In the genomic region with DNA sequence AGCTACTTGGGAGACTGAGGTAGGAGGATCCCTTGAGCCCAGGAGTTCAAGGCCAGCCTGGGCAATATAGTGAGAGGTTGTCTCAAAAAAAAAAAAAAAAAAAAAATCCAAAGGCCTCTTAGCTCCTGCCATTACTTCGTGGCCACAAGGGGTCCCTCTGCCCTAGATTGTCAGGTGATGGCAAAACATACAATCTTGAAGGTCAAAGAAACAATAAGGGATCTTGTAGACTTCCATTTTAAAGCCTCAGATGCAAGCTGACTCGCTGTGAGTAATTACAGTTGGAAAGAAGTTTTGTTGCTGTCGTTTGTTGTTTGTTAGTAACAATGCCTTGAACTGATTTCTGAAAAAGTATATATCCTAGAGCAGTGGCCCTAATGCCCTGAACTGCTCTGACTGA, we compare ENCODE assay signal across 8 cellular contexts. TPM values are rescaled to one million over a fixed set of nuclear protein-coding genes. Genes with fewer than 3 reads are reported as not detected.
DNase-seq lines count a peak whose midpoint lies in the region; ATAC-seq, FAIRE-seq and TF ChIP-seq lines count a peak whose summit lies in the region.

No MANE protein-coding gene starts in this region.

- FAIRE-seq in bronchial epithelial cell (lab: Jason Lieb, UNC) = no peak

- TF ChIP-seq CTCF in GM06990 (IDR thresholded peaks at IDR 0.05; ENCODE audit: insufficient read depth, low read length, poor library complexity, severe bottlenecking) (peak; percentile 69), bronchial epithelial cell (IDR thresholded peaks at IDR 0.05; ENCODE audit: insufficient read depth, low read length, severe bottlenecking) (peak; percentile 25), neural crest cell (conservative IDR thresholded peaks at IDR 0.05) (peak; percentile 37), vagina (IDR thresholded peaks at IDR 0.05) (no peak), uterus (IDR thresholded peaks at IDR 0.05) (no peak)

- no peaks in the 10 kb centered on the region for H3K4me1 Mint-ChIP-seq in neural crest cell

- no peak overlapping the region for H3K4me3 Mint-ChIP-seq in neural crest cell

- CTCF ChIA-PET in HEK293T (lab: Yijun Ruan, JAX) = interaction anchor here (0.6 to 1.3 kb wide), 5 partner anchors 33 to 308 kb away, joined by 3 to 7 read pairs (median 4); no protein-coding TSS in a partner anchor

- H3K9me3 Mint-ChIP-seq in neural crest cell = no peaks in the 10 kb centered on the region

- H3K27ac ChIP-seq in vagina (no peak overlapping the region), uterus (no peak overlapping the region)

- H3K4me3 ChIP-seq in GM06990 (replicated peaks; ENCODE audit: low read depth, low read length) = no peak overlapping the region
- no peak overlapping the region for H3K4me3 ChIP-seq in bronchial epithelial cell (ENCODE audit: low read depth, low read length)
- no peak overlapping the region for H3K4me3 ChIP-seq in vagina
- no peak overlapping the region for H3K4me3 ChIP-seq in uterus

- intact Hi-C loops in vagina (cut with DNase I) (no loop called here), uterus (cut with DNase I; ENCODE audit: low total_unique reads) (no loop called here)

- H3K27me3 ChIP-seq in GM06990 (replicated peaks; ENCODE audit: control insufficient read depth, insufficient read depth, low read length) = no peaks in the 10 kb centered on the region
- H3K27me3 ChIP-seq in bronchial epithelial cell (ENCODE audit: control insufficient read depth, insufficient read depth, low read length) = no peaks in the 10 kb centered on the region
- H3K27me3 ChIP-seq in vagina = no peaks in the 10 kb centered on the region
- H3K27me3 ChIP-seq in uterus = no peaks in the 10 kb centered on the region

- no peak overlapping the region for H3K27ac Mint-ChIP-seq in neural crest cell (ENCODE audit: unreplicated experiment)

- H3K9me3 ChIP-seq in vagina (no peaks in the 10 kb centered on the region), uterus (no peaks in the 10 kb centered on the region)

- no peaks in the 10 kb centered on the region for H3K27me3 Mint-ChIP-seq in neural crest cell (ENCODE audit: low read depth)

- peak; percentile 50; the same call in 2 of the 3 replicates for ATAC-seq in SK-N-SH treated with all-trans-retinoic acid at 6 μM for 48 hours

- TF ChIP-seq POLR2A in vagina (IDR thresholded peaks at IDR 0.05) (no peak), uterus (IDR thresholded peaks at IDR 0.05) (no peak)

- H3K36me3 ChIP-seq in GM06990 (ENCODE audit: control insufficient read depth, insufficient read depth, low read length) (no peaks in the 10 kb centered on the region), bronchial epithelial cell (ENCODE audit: control insufficient read depth, insufficient read depth, low read length) (no peaks in the 10 kb centered on the region), vagina (no peaks in the 10 kb centered on the region), uterus (no peaks in the 10 kb centered on the region)

- no peak for DNase-seq in GM06990 (ENCODE audit: extremely low read depth, insufficient read length)
- peak; percentile 48 for DNase-seq in HEK293T (ENCODE audit: extremely low spot score)
- peak; percentile 66 for DNase-seq in bronchial epithelial cell (ENCODE audit: low read depth)
- no peak for DNase-seq in neural crest cell (ENCODE audit: low read depth, low spot score)
- no peak for DNase-seq in vagina (ENCODE audit: extremely low spot score in 2 of 2)
- DNase-seq in DMS79 (lab: John Stamatoyannopoulos, UW) = no peak
- DNase-seq in uterus = no peak

- no peaks in the 10 kb centered on the region for H3K4me1 ChIP-seq in vagina
- no peaks in the 10 kb centered on the region for H3K4me1 ChIP-seq in uterus

- H3K36me3 Mint-ChIP-seq in neural crest cell (ENCODE audit: low read depth) = peaks cover 3% of the 10 kb centered on the region

- POLR2A ChIA-PET in HEK293T (lab: Yijun Ruan, JAX) = no interaction called here

TF ChIP-seq in HEK293T, 16 proteins besides CTCF, POLR2A, EP300 and RAD21:
- TF ChIP-seq ZNF384 (IDR thresholded peaks at IDR 0.05) = peak; percentile 97
- no peak for TF ChIP-seq SP1 (IDR thresholded peaks at IDR 0.05)

TF ChIP-seq in SK-N-SH treated with all-trans-retinoic acid at 6 μM for 48 hours, 23 proteins besides CTCF, POLR2A, EP300 and RAD21:
- no peak for TF ChIP-seq TOX (CRISPR knock-in tag; IDR thresholded peaks at IDR 0.05; ENCODE audit: borderline replicate concordance)
- TF ChIP-seq ZFP3 (CRISPR knock-in tag; IDR thresholded peaks at IDR 0.05) = no peak
- TF ChIP-seq RARB (CRISPR knock-in tag; IDR thresholded peaks at IDR 0.05) = no peak

RNA-seq across cellular contexts. Expression of gene PLCL2, which starts 55.9 kb away (rescaled TPM):
- total RNA-seq in bronchial epithelial cell (1.4 and 1.6 TPM in 2 replicates), neural crest cell (9.4 and 10.5 TPM in 2 replicates), vagina (5.6 TPM), uterus (10 to 100 TPM in 3 of 4 donors, 1 to 10 TPM in 1; 9.7 to 63.0 (median 19.5) TPM)

Comparison
In these comparisons a context has a peak if more than half of its experiments do, and no peak if none do; other contexts are left out.
1. DNase-seq: peak in HEK293T (single experiment) and bronchial epithelial cell (single experiment); none in GM06990 (single experiment), neural crest cell (single experiment), vagina (0 of 2), DMS79 (single experiment) and uterus (0 of 2).
2. CTCF ChIP-seq: peak in GM06990 (single experiment), bronchial epithelial cell (single experiment) and neural crest cell (single experiment); none in vagina (0 of 3) and uterus (0 of 4).